Comparison of ENCODE assay signal across 10 cellular contexts in genomic region chr1:22341791-22342605, GRCh38.
DNase-seq lines count a peak whose midpoint lies in the region; ATAC-seq, FAIRE-seq and TF ChIP-seq lines count a peak whose summit lies in the region.
"Had no signal": no experiment of that assay in that cellular context is flagged by ENCODE, and none has a peak within 500 bp of the region (broad histone marks: within the 10 kb centered on the region; RNA-seq: fewer than 3 reads in every experiment).

No MANE protein-coding gene starts in this region.

- no peak overlapping the region for H3K18ac ChIP-seq in mesendoderm (ENCODE audit: low read length)

- no peak overlapping the region for H3K23ac ChIP-seq in mesendoderm (ENCODE audit: low read length)

- H3K79me1 ChIP-seq in mesendoderm (ENCODE audit: low read length): no peaks in the 10 kb centered on the region

- H2BK15ac ChIP-seq in mesendoderm (replicated peaks; ENCODE audit: low read depth): no peak overlapping the region

- H3K4me3 ChIP-seq in BLaER1 (no peak overlapping the region), adrenal gland (no peak overlapping the region), mesendoderm (ENCODE audit: low read length) (no peak overlapping the region)

- FAIRE-seq in H54 (lab: Jason Lieb, UNC): no peak

- peak; percentile 76 for DNase-seq in NCI-H1092 (lab: John Stamatoyannopoulos, UW)
- DNase-seq in adrenal gland: peak; percentile 61 to 90 (median 84)
- DNase-seq in mesendoderm: peak; percentile 45
- no peak for DNase-seq in H54 (ENCODE audit: insufficient read length, low spot score)
- DNase-seq: cortex of kidney, Karpas-422 had no signal

- H3K27ac ChIP-seq in BLaER1: no peak overlapping the region
- peak overlapping the region in 2 of 5 donors; percentile 36 to 42 for H3K27ac ChIP-seq in adrenal gland
- no peak overlapping the region for H3K27ac ChIP-seq in mesendoderm (ENCODE audit: low read depth, low read length)

- H3K4ac ChIP-seq in mesendoderm (ENCODE audit: low read depth, low read length): no peak overlapping the region

- WGBS in adrenal gland, 4 donors: 9 to 11% (median 10%) methylated on average over 21 to 28 of the region's 28 CpGs
- WGBS in mesendoderm (ENCODE audit: extremely low coverage, insufficient coverage, low lambda C conversion rate): no CpG with 5 or more reads among the region's 28 CpGs

- H4K5ac ChIP-seq in mesendoderm (ENCODE audit: low read length): no peak overlapping the region

- H2BK120ac ChIP-seq in mesendoderm (ENCODE audit: low read depth, low read length): no peak overlapping the region

- intact Hi-C loops in adrenal gland (cut with DNase I): no loop called here

- H4K20me1 ChIP-seq in BLaER1: no peaks in the 10 kb centered on the region

- TF ChIP-seq POLR2A in adrenal gland (IDR thresholded peaks at IDR 0.05) (no peak), H54 (IDR thresholded peaks at IDR 0.05; ENCODE audit: low read depth, low read length) (no peak)

- H2BK5ac ChIP-seq in mesendoderm (ENCODE audit: low read length): no peak overlapping the region

- H3K9ac ChIP-seq in BLaER1 (no peak overlapping the region), mesendoderm (ENCODE audit: low read length) (no peak overlapping the region)

- H3K9me3 ChIP-seq in BLaER1 (no peaks in the 10 kb centered on the region), adrenal gland (replicated peaks in 1 of 3) (no peaks in the 10 kb centered on the region)

- no peaks in the 10 kb centered on the region for H3K27me3 ChIP-seq in BLaER1
- H3K27me3 ChIP-seq in adrenal gland: no peaks in the 10 kb centered on the region
- H3K27me3 ChIP-seq in mesendoderm (ENCODE audit: insufficient read depth, low read length, poor library complexity): no peaks in the 10 kb centered on the region

- no peak overlapping the region for H4K8ac ChIP-seq in mesendoderm (ENCODE audit: low read depth, low read length)

- no peaks in the 10 kb centered on the region for H3K36me3 ChIP-seq in BLaER1
- H3K36me3 ChIP-seq in adrenal gland (replicated peaks in 1 of 2): no peaks in the 10 kb centered on the region
- no peaks in the 10 kb centered on the region for H3K36me3 ChIP-seq in mesendoderm (ENCODE audit: control insufficient read depth, insufficient read depth, low read length)

- peak overlapping the region; percentile 50 for H3K4me2 ChIP-seq in BLaER1
- no peak overlapping the region for H3K4me2 ChIP-seq in mesendoderm (ENCODE audit: low read length)

- ATAC-seq in HG03025 (IDR thresholded peaks at IDR 0.05; ENCODE audit: low FRiP score, unreplicated experiment): no peak
- ATAC-seq in HG02981 (IDR thresholded peaks at IDR 0.05; ENCODE audit: unreplicated experiment): no peak
- ATAC-seq in HG03565 (IDR thresholded peaks at IDR 0.05; ENCODE audit: unreplicated experiment): no peak

- H3K4me1 ChIP-seq in BLaER1: peaks cover 7% of the 10 kb centered on the region; the same call in 1 of the 2 replicates
- H3K4me1 ChIP-seq in adrenal gland (replicated peaks in 1 of 2): peaks cover 8 to 25% of the 10 kb centered on the region in 2 donors
- no peaks in the 10 kb centered on the region for H3K4me1 ChIP-seq in mesendoderm (ENCODE audit: control insufficient read depth, low read depth, low read length)

- H2AK5ac ChIP-seq in mesendoderm (ENCODE audit: low read length): no peak overlapping the region

- no peaks in the 10 kb centered on the region for H3K79me2 ChIP-seq in mesendoderm (ENCODE audit: control insufficient read depth, insufficient read depth, low read length)

- no peak for TF ChIP-seq CTCF in adrenal gland (IDR thresholded peaks at IDR 0.05)

- peak overlapping the region; percentile 8 for H3K56ac ChIP-seq in mesendoderm (ENCODE audit: low read length)
